In the genomic region with DNA sequence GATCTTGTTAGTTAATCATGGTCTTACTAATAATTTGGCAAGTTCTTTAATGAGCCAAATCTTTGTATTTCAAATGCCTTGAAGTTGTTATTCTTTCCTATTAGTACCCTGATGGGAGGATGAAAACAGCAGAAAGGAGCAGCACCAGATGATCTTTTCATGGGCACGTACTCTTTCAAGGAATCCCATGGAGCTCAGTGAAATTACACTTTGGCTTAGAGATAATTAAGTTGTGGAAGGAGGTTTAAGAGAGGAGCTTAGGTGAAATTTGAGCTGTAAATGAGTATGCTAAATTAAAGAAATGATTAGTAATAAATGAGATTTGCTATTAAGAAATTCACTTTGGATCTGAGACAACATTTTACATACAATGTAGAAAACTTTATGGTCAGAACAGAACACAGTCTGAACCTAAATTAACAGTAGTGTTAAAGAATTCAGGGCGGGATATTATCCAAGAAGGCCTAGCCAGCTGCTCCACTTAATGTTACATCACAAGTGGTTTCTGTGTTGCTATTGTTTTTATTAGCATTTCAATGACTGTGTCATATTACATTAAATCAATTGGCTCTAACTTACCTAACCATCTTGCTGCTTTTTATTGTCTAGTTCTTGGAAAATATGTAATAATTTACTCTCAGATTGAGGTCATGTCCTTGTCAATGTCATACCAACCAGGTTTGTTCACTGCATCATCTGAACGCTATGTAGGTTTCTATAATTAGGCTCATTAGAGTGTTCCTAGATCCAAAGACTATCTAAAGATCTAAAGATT, we compare ENCODE assay signal across 23 cellular contexts. TPM values are rescaled to one million over a fixed set of nuclear protein-coding genes. Genes with fewer than 3 reads are reported as not detected.
DNase-seq lines count a peak whose midpoint lies in the region; ATAC-seq, FAIRE-seq and TF ChIP-seq lines count a peak whose summit lies in the region.
"Had no signal": no experiment of that assay in that cellular context is flagged by ENCODE, and none has a peak within 500 bp of the region (broad histone marks: within the 10 kb centered on the region; RNA-seq: fewer than 3 reads in every experiment).

No MANE protein-coding gene starts in this region.

- H3K27ac ChIP-seq in GM23248, result no peak overlapping the region
- H3K27ac ChIP-seq: tibial artery had no signal

- H3K4me1 Mint-ChIP-seq in mesothelial cell of epicardium, result peaks cover 33% of the 10 kb centered on the region
- peaks cover 35% of the 10 kb centered on the region for H3K4me1 Mint-ChIP-seq in stimulated activated effector memory CD8-positive, alpha-beta T cell treated with anti-CD3 and anti-CD28 coated beads, Interleukin-12 subunit alpha, Interleukin-12 subunit beta, amount 100 ng/mL, for 72 hours

- H3K9ac ChIP-seq in GM23248, result no peak overlapping the region

- peaks cover 15% of the 10 kb centered on the region; the same call in 1 of the 2 replicates for H3K36me3 ChIP-seq in GM23248 (ENCODE audit: low read depth)

- H3K27me3 Mint-ChIP-seq in mesothelial cell of epicardium (ENCODE audit: low read depth), result no peaks in the 10 kb centered on the region
- H3K27me3 Mint-ChIP-seq: naive thymus-derived CD8-positive, alpha-beta T cell; stimulated activated memory B cell treated with anti-CD40 and anti-IgM and Interleukin-4, amounts not matched to agents 10 μg/mL and 1 μg/mL and 100 μg/mL, for 72 hours had no signal

- intact Hi-C loops in left colon (cut with DNase I, micrococcal nuclease), result no loop called here

- H3K4me1 ChIP-seq in GM23248 (ENCODE audit: insufficient read depth), result peaks cover 18% of the 10 kb centered on the region

- no peaks in the 10 kb centered on the region for H3K9me2 ChIP-seq in GM23248 (ENCODE audit: insufficient read depth)

- in situ Hi-C loops in GM23248 (cut with MboI), result no loop called here

- no peak overlapping the region for H3K4me3 ChIP-seq in GM23248
- H3K4me3 ChIP-seq: lung, tibial artery had no signal

- no peaks in the 10 kb centered on the region for H4K20me1 ChIP-seq in GM23248 (ENCODE audit: insufficient read depth)

- no peaks in the 10 kb centered on the region for H3K9me3 ChIP-seq in GM23248 (ENCODE audit: low read depth)
- H3K9me3 ChIP-seq: tibial artery had no signal

- no peaks in the 10 kb centered on the region for H3K27me3 ChIP-seq in GM23248 (replicated peaks; ENCODE audit: insufficient read depth)
- H3K27me3 ChIP-seq: tibial artery had no signal

- DNase-seq in D721Med (ENCODE audit: insufficient read length, low spot score) (no peak), GM23248 (peak; percentile 5), astrocyte of the hippocampus (ENCODE audit: low read depth, low spot score) (peak; percentile 3), mesothelial cell of epicardium (ENCODE audit: low spot score in 2 of 2, unreplicated experiment in 2 of 2) (no peak), left colon (no peak), SIG-M5 treated with dmso at 0.1 percent for 504 hours (lab: John Stamatoyannopoulos, UW; ENCODE audit: unreplicated experiment) (no peak), HuH-7.5 (ENCODE audit: low spot score) (no peak)
- DNase-seq in stimulated activated effector memory CD8-positive, alpha-beta T cell treated with anti-CD3 and anti-CD28 coated beads, Interleukin-12 subunit alpha, Interleukin-12 subunit beta, amount 100 ng/mL, for 72 hours (ENCODE audit: low spot score in 2 of 2), result no peak
- DNase-seq: activated CD4-positive, CD25-positive, alpha-beta regulatory T cell treated with anti-CD3 and anti-CD28 coated beads, Interleukin-2, amount 50 U/mL, for 72 hours; activated effector memory CD4-positive, alpha-beta T cell treated with Interleukin-2 at 50 U/mL for 16 hours; AML-193; amygdala; COR-L47; KBM-7; naive thymus-derived CD8-positive, alpha-beta T cell; NCI-H1092 treated with DMSO at 0.1 percent for 48 hours; NCI-H345; SHP77; tibial artery had no signal

- no peak for TF ChIP-seq CTCF in D721Med (IDR thresholded peaks at IDR 0.05; ENCODE audit: insufficient read depth, missing control alignments)
- TF ChIP-seq CTCF in mesothelial cell of epicardium (IDR thresholded peaks at IDR 0.05; ENCODE audit: unreplicated experiment), result no peak

- H3K4me2 ChIP-seq in GM23248 (ENCODE audit: unreplicated experiment), result no peak overlapping the region

- no peak overlapping the region for H2AFZ ChIP-seq in GM23248

- H3K27ac Mint-ChIP-seq in mesothelial cell of epicardium, result peak overlapping the region; percentile 14
- no peak overlapping the region for H3K27ac Mint-ChIP-seq in stimulated activated effector memory CD8-positive, alpha-beta T cell treated with anti-CD3 and anti-CD28 coated beads, Interleukin-12 subunit alpha, Interleukin-12 subunit beta, amount 100 ng/mL, for 72 hours
- H3K27ac Mint-ChIP-seq: stimulated activated memory B cell treated with anti-CD40 and anti-IgM and Interleukin-4, amounts not matched to agents 10 μg/mL and 1 μg/mL and 100 μg/mL, for 72 hours had no signal

- peaks cover 33% of the 10 kb centered on the region for H3K79me2 ChIP-seq in GM23248 (ENCODE audit: insufficient read depth)

- H3K4me3 Mint-ChIP-seq in mesothelial cell of epicardium, result no peak overlapping the region
- H3K4me3 Mint-ChIP-seq in stimulated activated effector memory CD8-positive, alpha-beta T cell treated with anti-CD3 and anti-CD28 coated beads, Interleukin-12 subunit alpha, Interleukin-12 subunit beta, amount 100 ng/mL, for 72 hours, result no peak overlapping the region
- H3K4me3 Mint-ChIP-seq: naive thymus-derived CD8-positive, alpha-beta T cell; stimulated activated memory B cell treated with anti-CD40 and anti-IgM and Interleukin-4, amounts not matched to agents 10 μg/mL and 1 μg/mL and 100 μg/mL, for 72 hours had no signal

- H3K36me3 Mint-ChIP-seq in mesothelial cell of epicardium, result peaks cover 20% of the 10 kb centered on the region
- peaks cover 35% of the 10 kb centered on the region for H3K36me3 Mint-ChIP-seq in stimulated activated effector memory CD8-positive, alpha-beta T cell treated with anti-CD3 and anti-CD28 coated beads, Interleukin-12 subunit alpha, Interleukin-12 subunit beta, amount 100 ng/mL, for 72 hours

- no peak for ATAC-seq in left colon
- no peak for ATAC-seq in stimulated activated effector memory CD8-positive, alpha-beta T cell treated with anti-CD3 and anti-CD28 coated beads, Interleukin-12 subunit alpha, Interleukin-12 subunit beta, amount 100 ng/mL, for 72 hours
- ATAC-seq: naive thymus-derived CD8-positive, alpha-beta T cell; stimulated activated memory B cell treated with anti-CD40 and anti-IgM and Interleukin-4, amounts not matched to agents 10 μg/mL and 1 μg/mL and 100 μg/mL, for 72 hours had no signal

- 86 to 90% methylated on average over 3 of the region's 3 CpGs for WGBS in GM23248 (ENCODE audit: low coverage in 1 of 2, low lambda C conversion rate in 2 of 2, missing lambda C conversion rate in 2 of 2), 2 experiments

- no peaks in the 10 kb centered on the region for H3K9me3 Mint-ChIP-seq in mesothelial cell of epicardium
- no peaks in the 10 kb centered on the region for H3K9me3 Mint-ChIP-seq in stimulated activated effector memory CD8-positive, alpha-beta T cell treated with anti-CD3 and anti-CD28 coated beads, Interleukin-12 subunit alpha, Interleukin-12 subunit beta, amount 100 ng/mL, for 72 hours
- H3K9me3 Mint-ChIP-seq: naive thymus-derived CD8-positive, alpha-beta T cell; stimulated activated memory B cell treated with anti-CD40 and anti-IgM and Interleukin-4, amounts not matched to agents 10 μg/mL and 1 μg/mL and 100 μg/mL, for 72 hours had no signal

- peaks cover 15% of the 10 kb centered on the region for H3F3A ChIP-seq in GM23248 (ENCODE audit: insufficient read depth)

- peak; percentile 61 for FAIRE-seq in D721Med (lab: Jason Lieb, UNC)
- FAIRE-seq: G401.6, GM12891 had no signal

RNA-seq across cellular contexts. Expression of a gene that starts 3.9 kb away (rescaled TPM):
- total RNA-seq in GM23248 (2014; rRNA removed; shearing (Covaris generic)), result 6.3 and 10.7 TPM in 2 replicates
- 7.9 and 9.0 TPM in 2 replicates for polyA plus RNA-seq in GM23248 (2016; fragmentation: Nextera tagmentation; extraction: Ambion mirVana)
- 19.2 to 21.1 TPM (median 20.9 TPM) in 3 replicates for total RNA-seq in mesothelial cell of epicardium
- total RNA-seq in left colon, result 1 to 10 TPM; 8.2 to 8.7 TPM

Comparison
In these comparisons a context has a peak if more than half of its experiments do, and no peak if none do; other contexts are left out.
1. DNase-seq: peak in GM23248 (single experiment) and astrocyte of the hippocampus (single experiment); none in D721Med (single experiment), mesothelial cell of epicardium (0 of 2), left colon (0 of 2), SIG-M5 treated with dmso at 0.1 percent for 504 hours (single experiment), stimulated activated effector memory CD8-positive, alpha-beta T cell treated with anti-CD3 and anti-CD28 coated beads, Interleukin-12 subunit alpha, Interleukin-12 subunit beta, amount 100 ng/mL, for 72 hours (0 of 2) and HuH-7.5 (single experiment).